12 cellular contexts compared by ENCODE assay signal in the genomic region with DNA sequence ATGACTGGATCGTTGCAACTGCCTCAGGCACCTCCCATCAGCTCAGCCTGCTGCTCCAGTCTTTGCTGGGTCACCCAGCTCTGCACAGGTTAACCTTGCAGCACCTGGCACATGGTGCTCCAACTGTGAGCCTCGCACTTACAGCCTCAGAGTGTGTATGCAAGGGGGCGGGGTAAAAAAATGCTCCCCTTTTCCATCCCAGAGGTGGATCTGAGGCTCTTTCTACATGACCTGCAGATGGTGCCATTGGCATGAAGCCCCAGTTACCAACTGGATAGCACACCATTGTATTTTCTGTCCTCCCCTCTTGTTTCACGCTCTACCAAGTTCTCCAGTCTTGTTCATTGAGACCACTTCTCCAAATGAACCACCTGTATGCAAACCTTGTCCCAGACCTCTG. TPM values are rescaled to one million over a fixed set of nuclear protein-coding genes. Genes with fewer than 3 reads are reported as not detected.
A peak's percentile ranks its signal among the peaks of the same experiment; 100 is the strongest.
DNase-seq lines count a peak whose midpoint lies in the region; ATAC-seq, FAIRE-seq and TF ChIP-seq lines count a peak whose summit lies in the region.
"Had no signal": no experiment of that assay in that cellular context is flagged by ENCODE, and none has a peak within 500 bp of the region (broad histone marks: within the 10 kb centered on the region; RNA-seq: fewer than 3 reads in every experiment).

No MANE protein-coding gene starts in this region.

- no peak for ATAC-seq in HG03469 (IDR thresholded peaks at IDR 0.05; ENCODE audit: unreplicated experiment)
- no peak for ATAC-seq in GM21390 (IDR thresholded peaks at IDR 0.05; ENCODE audit: unreplicated experiment)

- in situ Hi-C loops in SK-MEL-5 (cut with HindIII; ENCODE audit: low pct_unique_long_range_greater_than_20kb, low sequenced_read_pairs) = no loop called here

- TF ChIP-seq CTCF in D721Med (IDR thresholded peaks at IDR 0.05; ENCODE audit: insufficient read depth, missing control alignments) = peak; percentile 35

- no peak for FAIRE-seq in D721Med (lab: Jason Lieb, UNC)
- FAIRE-seq in urothelium cell line (lab: Jason Lieb, UNC) = no peak
- FAIRE-seq: islet of Langerhans had no signal

- DNase-seq in D721Med (ENCODE audit: insufficient read length, low spot score) (no peak), HT-29 (ENCODE audit: low spot score) (peak; percentile 8), SK-MEL-5 (ENCODE audit: low read depth, low spot score) (peak; percentile 21), iPS-NIHi11 (ENCODE audit: low spot score) (peak; percentile 28), NCI-H1694 (lab: John Stamatoyannopoulos, UW) (no peak), urothelium cell line (ENCODE audit: low spot score) (no peak)
- DNase-seq: amniotic stem cell; NCI-H446 treated with DMSO at 0.1 percent for 48 hours; stimulated activated CD4-positive, alpha-beta T cell treated with anti-CD3 and anti-CD28 coated beads, Interleukin-2, amount 100 ng/mL, for 24 hours had no signal

RNA-seq across cellular contexts. Expression of a gene that starts 46.2 kb away (rescaled TPM):
- total RNA-seq in HT-29 (2014; rRNA removed; shearing (Covaris generic)) = not detected in 2 replicates
- total RNA-seq in SK-MEL-5 (2014; rRNA removed; shearing (Covaris generic)) = 0.05 TPM in 1 of 2 replicates, not detected in the other
- polyA plus RNA-seq in SK-MEL-5 (2015; cell fraction: cytosol; rRNA removed) = 0.14 TPM in 1 of 2 replicates, not detected in the other
- polyA plus RNA-seq in SK-MEL-5 (2015; cell fraction: nucleus; rRNA removed) = 0.33 TPM in 1 of 2 replicates, not detected in the other

Comparison
In these comparisons a context has a peak if more than half of its experiments do, and no peak if none do; other contexts are left out.
1. DNase-seq: peak in HT-29 (single experiment), SK-MEL-5 (single experiment) and iPS-NIHi11 (single experiment); none in D721Med (single experiment), NCI-H1694 (single experiment) and urothelium cell line (single experiment).